Comparison of ENCODE assay signal across 8 cellular contexts in the genomic region with DNA sequence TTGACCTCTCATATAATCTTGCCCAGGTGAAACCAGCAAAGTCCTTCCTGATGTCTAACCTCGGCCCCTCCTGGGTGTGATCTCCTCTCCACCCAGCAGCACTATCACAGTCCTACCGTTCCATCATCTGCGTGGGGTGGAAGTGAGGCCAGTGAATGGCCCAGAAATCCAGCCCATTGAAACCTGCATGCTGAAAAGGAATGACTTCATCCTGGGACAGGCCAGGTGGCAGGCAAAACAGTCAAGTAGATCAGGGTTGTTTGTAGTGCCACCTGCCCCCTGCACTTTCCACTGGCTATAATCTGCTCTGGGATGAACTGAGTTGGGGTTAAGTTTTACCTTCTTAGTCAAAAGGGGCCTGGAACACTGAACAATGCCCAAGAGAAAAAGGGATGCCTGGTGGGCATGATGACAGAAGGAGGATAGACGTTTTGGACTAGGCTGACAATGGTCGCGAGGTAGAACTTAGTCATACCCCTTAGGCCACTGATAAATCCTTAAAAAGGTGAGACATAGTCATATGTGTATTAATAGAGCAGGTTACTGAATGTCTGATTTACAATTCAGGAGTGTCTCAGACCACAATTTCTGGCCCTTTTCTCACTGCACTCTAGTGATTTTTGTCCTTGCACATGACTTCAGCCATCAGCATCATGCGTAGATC. TPM values are rescaled to one million over a fixed set of nuclear protein-coding genes. Genes with fewer than 3 reads are reported as not detected.
DNase-seq lines count a peak whose midpoint lies in the region; ATAC-seq and TF ChIP-seq lines count a peak whose summit lies in the region.

No MANE protein-coding gene starts in this region.

- H3K36me3 ChIP-seq in naive thymus-derived CD4-positive, alpha-beta T cell (ENCODE audit: control insufficient read depth in 2 of 3, insufficient read depth in 3 of 3, low read length in 3 of 3) = no peaks in the 10 kb centered on the region

- peak overlapping the region; percentile 96 for H3K27ac Mint-ChIP-seq in HFFc6
- H3K27ac Mint-ChIP-seq in naive thymus-derived CD4-positive, alpha-beta T cell = peak overlapping the region; percentile 2 to 97 (median 75)

- 68 to 78% methylated on average over 7 of the region's 7 CpGs for WGBS in lower leg skin, 2 donors

- CTCF ChIA-PET in naive thymus-derived CD4-positive, alpha-beta T cell (lab: Charles Lee) = interaction anchor here (1.8 to 2.3 kb wide), 3 partner anchors 8 to 66 kb away, joined by 12 to 15 read pairs (median 13); partner anchors contain the start of genes HSP90AB1 and SLC29A1

- no peak for TF ChIP-seq CTCF in 22Rv1 (IDR thresholded peaks at IDR 0.05)
- TF ChIP-seq CTCF in HFFc6 (IDR thresholded peaks at IDR 0.05) = no peak
- TF ChIP-seq CTCF in lower leg skin (IDR thresholded peaks at IDR 0.05) = no peak

- no peak for TF ChIP-seq POLR2A in lower leg skin (IDR thresholded peaks at IDR 0.05)

- H3K9me3 Mint-ChIP-seq in HFFc6 = no peaks in the 10 kb centered on the region
- no peaks in the 10 kb centered on the region for H3K9me3 Mint-ChIP-seq in naive thymus-derived CD4-positive, alpha-beta T cell

- no peak for ATAC-seq in naive thymus-derived CD4-positive, alpha-beta T cell
- ATAC-seq in HG03135 (IDR thresholded peaks at IDR 0.05; ENCODE audit: unreplicated experiment) = no peak

- H3K27me3 ChIP-seq in naive thymus-derived CD4-positive, alpha-beta T cell (ENCODE audit: control insufficient read depth in 2 of 2, insufficient read depth in 2 of 2, low read length in 2 of 2) = no peaks in the 10 kb centered on the region

- H3K4me1 Mint-ChIP-seq in HFFc6 (ENCODE audit: low read depth) = peaks cover 45% of the 10 kb centered on the region
- H3K4me1 Mint-ChIP-seq in naive thymus-derived CD4-positive, alpha-beta T cell = peaks cover 0 to 21% (median 11%) of the 10 kb centered on the region in 7 donors

- H3K27ac ChIP-seq in 22Rv1 = peak overlapping the region; percentile 73; the same call in 1 of the 2 replicates
- H3K27ac ChIP-seq in caudate nucleus (ENCODE audit: low read depth, low read length) = peak overlapping the region; percentile 99
- H3K27ac ChIP-seq in naive thymus-derived CD4-positive, alpha-beta T cell (ENCODE audit: low read depth, low read length) = no peak overlapping the region

- peaks cover 2% of the 10 kb centered on the region; the same call in 1 of the 2 replicates for H3K27me3 Mint-ChIP-seq in HFFc6 (ENCODE audit: insufficient read depth)
- no peaks in the 10 kb centered on the region for H3K27me3 Mint-ChIP-seq in naive thymus-derived CD4-positive, alpha-beta T cell

- no peak for DNase-seq in HFFc6
- no peak for DNase-seq in caudate nucleus (lab: John Stamatoyannopoulos, UW)
- no peak for DNase-seq in naive thymus-derived CD4-positive, alpha-beta T cell
- no peak for DNase-seq in SW480 (ENCODE audit: low spot score)
- DNase-seq in foreskin melanocyte = no peak
- no peak for DNase-seq in lower leg skin (ENCODE audit: low spot score in 2 of 2)

- intact Hi-C loops in naive thymus-derived CD4-positive, alpha-beta T cell (cut with micrococcal nuclease) = loop anchor here (1.0 to 2.0 kb wide), 6 partner anchors 7 to 143 kb away; partner anchors contain the start of genes NFKBIE (in 1 of the 2) and SLC35B2 (in 1 of the 2)
- intact Hi-C loops in lower leg skin (cut with DNase I; ENCODE audit: low total_unique reads) = loop anchor here (5.0 kb wide), 1 partner anchor 67 kb away; no protein-coding TSS in a partner anchor

- H3K9me3 ChIP-seq in naive thymus-derived CD4-positive, alpha-beta T cell (ENCODE audit: control insufficient read depth in 2 of 3, low read length in 3 of 3) = no peaks in the 10 kb centered on the region

- no peak overlapping the region for H3K4me3 ChIP-seq in naive thymus-derived CD4-positive, alpha-beta T cell (ENCODE audit: low read length)
- no peak overlapping the region for H3K4me3 ChIP-seq in lower leg skin (ENCODE audit: low read depth, poor library complexity, severe bottlenecking)

- H3K36me3 Mint-ChIP-seq in HFFc6 (ENCODE audit: low read depth) = no peaks in the 10 kb centered on the region
- H3K36me3 Mint-ChIP-seq in naive thymus-derived CD4-positive, alpha-beta T cell = no peaks in the 10 kb centered on the region

- H3K4me1 ChIP-seq in naive thymus-derived CD4-positive, alpha-beta T cell (ENCODE audit: control insufficient read depth in 2 of 2, insufficient read depth in 2 of 2, low read length in 2 of 2) = peaks cover 5 to 7% of the 10 kb centered on the region in 2 donors

- H3K4me3 Mint-ChIP-seq in HFFc6 = peak overlapping the region; percentile 86; the same call in 1 of the 2 replicates
- peak overlapping the region; percentile 82 to 92 (median 90) for H3K4me3 Mint-ChIP-seq in naive thymus-derived CD4-positive, alpha-beta T cell

- POLR2A ChIA-PET in naive thymus-derived CD4-positive, alpha-beta T cell (lab: Charles Lee) = no interaction called here

RNA-seq across cellular contexts. Expression of gene HSP90AB1, which starts 8.1 kb away (rescaled TPM):
- total RNA-seq in HFFc6 (2021; fragmentation: NEBNext Ultra II Directional; extraction: Animal tissue kit (Norgen Biotek cat#: 25700)) = 1,000 to 10,000 TPM in 1 of 6 experiments, 100 to 1,000 TPM in 5; 847 to 1,026 (median 920) TPM
- 100 to 1,000 TPM; 345 to 750 (median 366) TPM for total RNA-seq in naive thymus-derived CD4-positive, alpha-beta T cell
- 100 to 1,000 TPM; 422 to 558 TPM for polyA plus RNA-seq in naive thymus-derived CD4-positive, alpha-beta T cell
- 100 to 1,000 TPM; 505 to 604 (median 551) TPM for total RNA-seq in lower leg skin

RNA-seq across cellular contexts. Expression of gene SLC29A1, which starts 15.4 kb away (rescaled TPM):
- 10 to 100 TPM; 14.9 to 29.9 (median 26.8) TPM for total RNA-seq in HFFc6 (2021; fragmentation: NEBNext Ultra II Directional; extraction: Animal tissue kit (Norgen Biotek cat#: 25700))
- 10 to 100 TPM in 1 of 5 experiments, 1 to 10 TPM in 2, under 1 TPM in 2; 0.84 to 41.1 (median 1.8) TPM for total RNA-seq in naive thymus-derived CD4-positive, alpha-beta T cell
- polyA plus RNA-seq in naive thymus-derived CD4-positive, alpha-beta T cell = 1 to 10 TPM in 1 of 2 donors, under 1 TPM in 1; 0.95 to 2.0 TPM
- total RNA-seq in lower leg skin = 10 to 100 TPM; 54.6 to 86.4 (median 82.5) TPM

RNA-seq across cellular contexts. Expression of gene SLC35B2, which starts 18.5 kb away (rescaled TPM):
- 100 to 1,000 TPM; 108 to 132 (median 120) TPM for total RNA-seq in HFFc6 (2021; fragmentation: NEBNext Ultra II Directional; extraction: Animal tissue kit (Norgen Biotek cat#: 25700))
- 10 to 100 TPM in 4 of 5 experiments, 1 to 10 TPM in 1; 10.0 to 32.1 (median 17.6) TPM for total RNA-seq in naive thymus-derived CD4-positive, alpha-beta T cell
- 10 to 100 TPM; 24.5 to 41.7 TPM for polyA plus RNA-seq in naive thymus-derived CD4-positive, alpha-beta T cell
- 10 to 100 TPM; 18.0 to 40.6 (median 32.6) TPM for total RNA-seq in lower leg skin

RNA-seq across cellular contexts. Expression of gene MYMX, which starts 22.1 kb away (rescaled TPM):
- total RNA-seq in HFFc6 (2021; fragmentation: NEBNext Ultra II Directional; extraction: Animal tissue kit (Norgen Biotek cat#: 25700)) = not detected
- total RNA-seq in naive thymus-derived CD4-positive, alpha-beta T cell = not detected
- polyA plus RNA-seq in naive thymus-derived CD4-positive, alpha-beta T cell = not detected
- under 1 TPM in 1 of 4 donors, not detected in 3; 0.69 TPM for total RNA-seq in lower leg skin

RNA-seq across cellular contexts. Expression of gene NFKBIE, which starts 26.5 kb away (rescaled TPM):
- 1 to 10 TPM; 4.2 to 6.7 (median 5.8) TPM for total RNA-seq in HFFc6 (2021; fragmentation: NEBNext Ultra II Directional; extraction: Animal tissue kit (Norgen Biotek cat#: 25700))
- 10 to 100 TPM in 4 of 5 experiments, 1 to 10 TPM in 1; 8.3 to 53.4 (median 29.4) TPM for total RNA-seq in naive thymus-derived CD4-positive, alpha-beta T cell
- 1 to 10 TPM; 2.3 to 4.9 TPM for polyA plus RNA-seq in naive thymus-derived CD4-positive, alpha-beta T cell
- total RNA-seq in lower leg skin = 10 to 100 TPM; 10.8 to 21.1 (median 17.3) TPM
